ENCODE assay signal across 18 cellular contexts in genomic region chr5:137612576-137612975, GRCh38.
A peak's percentile ranks its signal among the peaks of the same experiment; 100 is the strongest.
DNase-seq lines count a peak whose midpoint lies in the region; ATAC-seq and TF ChIP-seq lines count a peak whose summit lies in the region.
"Had no signal": no experiment of that assay in that cellular context is flagged by ENCODE, and none has a peak within 500 bp of the region (broad histone marks: within the 10 kb centered on the region; RNA-seq: fewer than 3 reads in every experiment).

No MANE protein-coding gene starts in this region.

- TF ChIP-seq CTCF in testis (IDR thresholded peaks at IDR 0.05): no peak
- no peak for TF ChIP-seq CTCF in vagina (IDR thresholded peaks at IDR 0.05)
- no peak for TF ChIP-seq CTCF in psoas muscle (IDR thresholded peaks at IDR 0.05)

- H3K4me2 ChIP-seq in BLaER1 treated with 17β-estradiol and CSF1 and Interleukin-3, amounts not matched to agents 10 nM and 100 nM: peak overlapping the region in 6 of 11 experiments; percentile 58 to 88 (median 62); a peak in 11 of 22 replicates
- H3K4me2 ChIP-seq: A549, BLaER1 had no signal

- no peaks in the 10 kb centered on the region for H4K20me1 ChIP-seq in BLaER1 treated with 17β-estradiol and CSF1 and Interleukin-3, amounts not matched to agents 10 nM and 100 nM
- H4K20me1 ChIP-seq: BLaER1 had no signal

- H3K4me1 ChIP-seq in BLaER1 treated with 17β-estradiol and CSF1 and Interleukin-3, amounts not matched to agents 10 nM and 100 nM: peaks cover 0 to 27% (median 20%) of the 10 kb centered on the region in 10 experiments; a peak in 16 of 20 replicates
- no peaks in the 10 kb centered on the region for H3K4me1 ChIP-seq in testis
- H3K4me1 ChIP-seq in vagina: no peaks in the 10 kb centered on the region
- no peaks in the 10 kb centered on the region for H3K4me1 ChIP-seq in psoas muscle
- H3K4me1 ChIP-seq: A549, BE2C, BLaER1, Caco-2 had no signal

- no peaks in the 10 kb centered on the region for H3K36me3 ChIP-seq in BLaER1 treated with 17β-estradiol and CSF1 and Interleukin-3, amounts not matched to agents 10 nM and 100 nM
- no peaks in the 10 kb centered on the region for H3K36me3 ChIP-seq in testis (ENCODE audit: low read depth, missing control alignments)
- no peaks in the 10 kb centered on the region for H3K36me3 ChIP-seq in vagina
- H3K36me3 ChIP-seq in psoas muscle (ENCODE audit: insufficient read depth in 1 of 2, low read depth in 1 of 2): no peaks in the 10 kb centered on the region
- H3K36me3 ChIP-seq: BE2C, BLaER1 had no signal

- H3K27ac ChIP-seq in BLaER1 treated with 17β-estradiol and CSF1 and Interleukin-3, amounts not matched to agents 10 nM and 100 nM: peak overlapping the region in 4 of 11 experiments; percentile 52 to 76 (median 61); a peak in 4 of 22 replicates
- H3K27ac ChIP-seq in testis (no peak overlapping the region), vagina (no peak overlapping the region), psoas muscle (no peak overlapping the region)
- H3K27ac ChIP-seq: 22Rv1, A549, BLaER1, C4-2B had no signal

- no peak for ATAC-seq in psoas muscle
- ATAC-seq: A549; CD8-positive, alpha-beta T cell had no signal

- TF ChIP-seq POLR2A in testis (IDR thresholded peaks at IDR 0.05) (no peak), vagina (IDR thresholded peaks at IDR 0.05) (no peak)

- H3K27me3 ChIP-seq in BLaER1 treated with 17β-estradiol and CSF1 and Interleukin-3, amounts not matched to agents 10 nM and 100 nM: no peaks in the 10 kb centered on the region
- H3K27me3 ChIP-seq in testis (no peaks in the 10 kb centered on the region), vagina (no peaks in the 10 kb centered on the region), psoas muscle (ENCODE audit: insufficient read depth in 3 of 3, low read length in 2 of 3) (no peaks in the 10 kb centered on the region)
- H3K27me3 ChIP-seq: BE2C, BLaER1 had no signal

- H3K4me3 ChIP-seq in BLaER1 treated with 17β-estradiol and CSF1 and Interleukin-3, amounts not matched to agents 10 nM and 100 nM: no peak overlapping the region
- no peak overlapping the region for H3K4me3 ChIP-seq in testis
- H3K4me3 ChIP-seq in vagina: no peak overlapping the region
- H3K4me3 ChIP-seq in psoas muscle: no peak overlapping the region
- H3K4me3 ChIP-seq: A549, BLaER1 had no signal

- H3K9me3 ChIP-seq in BLaER1 treated with 17β-estradiol and CSF1 and Interleukin-3, amounts not matched to agents 10 nM and 100 nM (replicated peaks in 1 of 11): no peaks in the 10 kb centered on the region
- H3K9me3 ChIP-seq in testis: no peaks in the 10 kb centered on the region
- H3K9me3 ChIP-seq in vagina: no peaks in the 10 kb centered on the region
- H3K9me3 ChIP-seq in psoas muscle: no peaks in the 10 kb centered on the region
- H3K9me3 ChIP-seq: A549, BE2C, BLaER1, Caco-2 had no signal

- DNase-seq in ecto neural progenitor cell (ENCODE audit: low spot score) (peak; percentile 8), testis (peak; percentile 2), vagina (ENCODE audit: extremely low spot score in 2 of 2) (peak; percentile 19 to 69), AML-193 (lab: John Stamatoyannopoulos, UW) (no peak), psoas muscle (no peak)
- no peak for DNase-seq in activated CD4-positive, alpha-beta T cell treated with anti-CD3 and anti-CD28 coated beads for 1 hour
- DNase-seq: BE2C; Caco-2; Calu3; CD4-positive, alpha-beta T cell; CD8-positive, alpha-beta T cell; DMS79 treated with DMSO at 0.1 percent for 48 hours; GF-D8 had no signal

- no peak overlapping the region for H3K9ac ChIP-seq in BLaER1 treated with 17β-estradiol and CSF1 and Interleukin-3, amounts not matched to agents 10 nM and 100 nM
- H3K9ac ChIP-seq: BLaER1 had no signal

- intact Hi-C loops in testis (cut with DNase I; ENCODE audit: low total_unique reads): no loop called here
- intact Hi-C loops in vagina (cut with DNase I): no loop called here
- intact Hi-C loops in psoas muscle (cut with DNase I): no loop called here

Comparison
In these comparisons a context has a peak if more than half of its experiments do, and no peak if none do; other contexts are left out.
1. DNase-seq: peak in ecto neural progenitor cell (single experiment), testis (single experiment) and vagina (2 of 2); none in AML-193 (0 of 2), activated CD4-positive, alpha-beta T cell treated with anti-CD3 and anti-CD28 coated beads for 1 hour (single experiment) and psoas muscle (0 of 2).